11 cellular contexts compared by ENCODE assay signal in the genomic region with DNA sequence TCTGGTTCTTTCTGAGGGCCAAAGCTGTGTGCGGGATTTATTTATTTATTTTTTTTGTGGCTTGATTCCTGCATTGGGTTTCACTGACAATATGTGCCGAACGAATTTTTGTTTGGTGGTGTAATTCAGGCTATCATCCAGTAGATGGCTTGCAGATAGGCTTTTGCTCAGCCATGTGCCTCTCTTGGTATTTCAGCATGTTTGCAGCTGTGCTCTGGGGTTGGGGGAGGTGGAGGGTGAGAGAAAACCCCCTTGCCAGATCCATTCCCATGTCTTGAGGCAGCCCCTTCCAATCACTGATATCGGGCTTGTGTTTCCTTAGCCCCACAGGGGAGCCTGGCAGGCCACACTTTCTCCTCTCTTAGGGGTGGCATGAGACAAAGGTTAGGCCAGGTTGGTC.
DNase-seq lines count a peak whose midpoint lies in the region; ATAC-seq and TF ChIP-seq lines count a peak whose summit lies in the region.
"Had no signal": no experiment of that assay in that cellular context is flagged by ENCODE, and none has a peak within 500 bp of the region (broad histone marks: within the 10 kb centered on the region; RNA-seq: fewer than 3 reads in every experiment).

No MANE protein-coding gene starts in this region.

- intact Hi-C loops in esophagus squamous epithelium (cut with DNase I): no loop called here
- intact Hi-C loops in CD4-positive, alpha-beta T cell (cut with DNase I, micrococcal nuclease): no loop called here

- H3K4me3 Mint-ChIP-seq in CD4-positive, alpha-beta T cell: no peak overlapping the region

- no peak overlapping the region for H3K27ac ChIP-seq in esophagus squamous epithelium
- no peak overlapping the region for H3K27ac ChIP-seq in CD4-positive, alpha-beta T cell (ENCODE audit: low read depth, low read length)

- no peaks in the 10 kb centered on the region for H3K27me3 ChIP-seq in esophagus squamous epithelium
- H3K27me3 ChIP-seq in CD4-positive, alpha-beta T cell (ENCODE audit: control insufficient read depth, insufficient read depth, low read length): no peaks in the 10 kb centered on the region

- H3K4me1 Mint-ChIP-seq in CD4-positive, alpha-beta T cell (ENCODE audit: low read depth): no peaks in the 10 kb centered on the region

- no peak overlapping the region for H3K27ac Mint-ChIP-seq in CD4-positive, alpha-beta T cell

- peaks cover 0 to 28% (median 13%) of the 10 kb centered on the region in 3 donors for H3K9me3 ChIP-seq in esophagus squamous epithelium
- H3K9me3 ChIP-seq in CD4-positive, alpha-beta T cell (ENCODE audit: control insufficient read depth, low read length): peaks cover 14% of the 10 kb centered on the region

- no peaks in the 10 kb centered on the region for H3K4me1 ChIP-seq in esophagus squamous epithelium

- 56 to 67% methylated on average over 3 to 4 of the region's 4 CpGs for WGBS in esophagus squamous epithelium, 2 donors

- no peak for TF ChIP-seq POLR2A in esophagus squamous epithelium (IDR thresholded peaks at IDR 0.05)

- CTCF ChIA-PET in CD4-positive, alpha-beta T cell (lab: Charles Lee): no interaction called here

- no peaks in the 10 kb centered on the region for H3K36me3 Mint-ChIP-seq in CD4-positive, alpha-beta T cell (ENCODE audit: low read depth)

- POLR2A ChIA-PET in CD4-positive, alpha-beta T cell (lab: Charles Lee): no interaction called here

- no peaks in the 10 kb centered on the region for H3K27me3 Mint-ChIP-seq in CD4-positive, alpha-beta T cell

- peaks cover 35% of the 10 kb centered on the region for H3K9me3 Mint-ChIP-seq in CD4-positive, alpha-beta T cell

- peak; percentile 47 for DNase-seq in ELR (ENCODE audit: low read depth)
- DNase-seq in lung microvascular endothelial cell (ENCODE audit: low read depth in 2 of 2): peak; percentile 0 to 8
- no peak for DNase-seq in medulla oblongata (ENCODE audit: extremely low spot score)
- no peak for DNase-seq in esophagus squamous epithelium (lab: John Stamatoyannopoulos, UW)
- DNase-seq in CD4-positive, alpha-beta T cell: no peak
- DNase-seq: activated effector memory CD4-positive, alpha-beta T cell treated with Interleukin-2 at 50 U/mL for 16 hours; nucleus accumbens; Right ventricle myocardium superior had no signal

- ATAC-seq in HG03565 (IDR thresholded peaks at IDR 0.05; ENCODE audit: unreplicated experiment) (peak; percentile 63), HG03342 (IDR thresholded peaks at IDR 0.05; ENCODE audit: unreplicated experiment) (no peak)
- ATAC-seq in CD4-positive, alpha-beta T cell (ENCODE audit: poor library complexity): no peak

- H3K4me3 ChIP-seq in WI38 (ENCODE audit: low read depth, low read length) (no peak overlapping the region), esophagus squamous epithelium (no peak overlapping the region)

- TF ChIP-seq CTCF in WI38 (IDR thresholded peaks at IDR 0.05; ENCODE audit: low read depth, low read length) (0 out of 2 replicates have a peak, but pooled peaks have one; percentile 3), esophagus squamous epithelium (IDR thresholded peaks at IDR 0.05) (no peak)
- no peak for TF ChIP-seq CTCF in CD4-positive, alpha-beta T cell (IDR thresholded peaks at IDR 0.05)

- H3K36me3 ChIP-seq in esophagus squamous epithelium: no peaks in the 10 kb centered on the region

Comparison
In these comparisons a context has a peak if more than half of its experiments do, and no peak if none do; other contexts are left out.
1. DNase-seq: peak in ELR (single experiment) and lung microvascular endothelial cell (2 of 2); none in medulla oblongata (single experiment), esophagus squamous epithelium (single experiment) and CD4-positive, alpha-beta T cell (0 of 10).